Comparison of ENCODE assay signal across 22 cellular contexts in genomic region chr7:2117681-2118045, GRCh38.
DNase-seq lines count a peak whose midpoint lies in the region; TF ChIP-seq lines count a peak whose summit lies in the region.
"Had no signal": no experiment of that assay in that cellular context is flagged by ENCODE, and none has a peak within 500 bp of the region (broad histone marks: within the 10 kb centered on the region; RNA-seq: fewer than 3 reads in every experiment).

No MANE protein-coding gene starts in this region.

- H3K4me3 ChIP-seq in CD8-positive, alpha-beta memory T cell (ENCODE audit: low read length): no peak overlapping the region
- H3K4me3 ChIP-seq in sigmoid colon (no peak overlapping the region), Peyer's patch (no peak overlapping the region)
- H3K4me3 ChIP-seq: body of pancreas, colonic mucosa, pancreas, vagina had no signal

- H3K36me3 ChIP-seq in CD8-positive, alpha-beta memory T cell (ENCODE audit: insufficient read depth, low read length): no peaks in the 10 kb centered on the region
- H3K36me3 ChIP-seq in sigmoid colon (no peaks in the 10 kb centered on the region), Peyer's patch (no peaks in the 10 kb centered on the region)
- H3K36me3 ChIP-seq: colonic mucosa, pancreas, vagina had no signal

- 90 to 93% methylated on average over 3 of the region's 3 CpGs for WGBS in sigmoid colon, 2 donors

- POLR2A ChIA-PET in CD8-positive, alpha-beta memory T cell (lab: Charles Lee): no interaction called here
- POLR2A ChIA-PET in RWPE1 (lab: Yijun Ruan, JAX; ENCODE audit: low non-redundant PET): no interaction called here

- DNase-seq in CD8-positive, alpha-beta memory T cell: no peak
- DNase-seq in RWPE1 (ENCODE audit: low spot score): no peak
- DNase-seq in endothelial cell (ENCODE audit: low spot score): no peak
- DNase-seq in sigmoid colon: no peak
- no peak for DNase-seq in midbrain (lab: John Stamatoyannopoulos, UW)
- no peak for DNase-seq in stimulated activated naive CD4-positive, alpha-beta T cell treated with Interleukin-2 at 50 U/mL for 16 hours (lab: John Stamatoyannopoulos, UW)
- no peak for DNase-seq in Peyer's patch
- DNase-seq: activated CD4-positive, alpha-beta T cell treated with anti-CD3 and anti-CD28 coated beads, Interleukin-2, amount 10 ng/mL, durations not matched to agents 7 days and 5 days; activated naive CD8-positive, alpha-beta T cell treated with anti-CD3 and anti-CD28 coated beads for 36 hours; Caco-2; colonic mucosa; kidney; NCI-H2171 treated with DMSO at 0.1 percent for 48 hours; NCI-H748 treated with DMSO at 0.1 percent for 48 hours; OCI-M1; pancreas; SHP77 treated with DMSO at 0.1 percent for 48 hours; stimulated activated CD4-positive, alpha-beta T cell treated with anti-CD3 and anti-CD28 coated beads, Interleukin-15, amount 100 ng/mL, for 24 hours; T-helper 2 cell had no signal

- H3K27ac ChIP-seq in CD8-positive, alpha-beta memory T cell (ENCODE audit: low read depth, low read length): no peak overlapping the region
- H3K27ac ChIP-seq in RWPE1: peak overlapping the region; percentile 65
- H3K27ac ChIP-seq in sigmoid colon: peak overlapping the region in 3 of 4 donors; percentile 59 to 71 (median 67)
- no peak overlapping the region for H3K27ac ChIP-seq in Peyer's patch
- H3K27ac ChIP-seq: body of pancreas, colonic mucosa, pancreas, vagina had no signal

- H3K9me3 ChIP-seq in CD8-positive, alpha-beta memory T cell (ENCODE audit: low read length): no peaks in the 10 kb centered on the region
- H3K9me3 ChIP-seq in sigmoid colon: no peaks in the 10 kb centered on the region
- no peaks in the 10 kb centered on the region for H3K9me3 ChIP-seq in Peyer's patch
- H3K9me3 ChIP-seq: body of pancreas, Caco-2, colonic mucosa, pancreas, vagina had no signal

- peaks cover 0 to 3% (median 0%) of the 10 kb centered on the region in 3 donors for H3K36me3 Mint-ChIP-seq in CD8-positive, alpha-beta memory T cell
- peaks cover 8% of the 10 kb centered on the region for H3K36me3 Mint-ChIP-seq in endothelial cell (ENCODE audit: low read depth, unreplicated experiment)

- TF ChIP-seq CTCF in RWPE1 (conservative IDR thresholded peaks at IDR 0.05; ENCODE audit: low read depth) (no peak), endothelial cell (IDR thresholded peaks at IDR 0.05; ENCODE audit: unreplicated experiment) (no peak), sigmoid colon (IDR thresholded peaks at IDR 0.05) (no peak), Peyer's patch (IDR thresholded peaks at IDR 0.05) (no peak)

- peak overlapping the region in 6 of 8 donors; percentile 23 to 88 (median 64) for H3K27ac Mint-ChIP-seq in CD8-positive, alpha-beta memory T cell
- no peak overlapping the region for H3K27ac Mint-ChIP-seq in endothelial cell (ENCODE audit: unreplicated experiment)
- H3K27ac Mint-ChIP-seq: activated CD4-positive, alpha-beta T cell treated with anti-CD3 and anti-CD28 coated beads, Interleukin-2, amount 10 ng/mL, durations not matched to agents 7 days and 5 days; activated naive CD8-positive, alpha-beta T cell treated with anti-CD3 and anti-CD28 coated beads for 36 hours; activated T-helper 2 cell treated with anti-CD3 and anti-CD28 coated beads, Interferon-gamma antibody, Interleukin-2, Interleukin-4, amounts not matched to agents 10 μg/mL and 5 μg/mL and 100 μg/mL, durations not matched to agents 14 hours and 24 hours and 36 hours had no signal

- no peaks in the 10 kb centered on the region for H3K27me3 ChIP-seq in CD8-positive, alpha-beta memory T cell (ENCODE audit: insufficient read depth, low read length, poor library complexity, severe bottlenecking)
- no peaks in the 10 kb centered on the region for H3K27me3 ChIP-seq in sigmoid colon
- no peaks in the 10 kb centered on the region for H3K27me3 ChIP-seq in Peyer's patch
- H3K27me3 ChIP-seq: body of pancreas, colonic mucosa, pancreas, vagina had no signal

- peaks cover 27 to 45% (median 27%) of the 10 kb centered on the region in 3 donors for H3K4me1 Mint-ChIP-seq in CD8-positive, alpha-beta memory T cell
- peaks cover 13% of the 10 kb centered on the region for H3K4me1 Mint-ChIP-seq in endothelial cell (ENCODE audit: unreplicated experiment)

- H3K9me3 Mint-ChIP-seq in CD8-positive, alpha-beta memory T cell: no peaks in the 10 kb centered on the region
- no peaks in the 10 kb centered on the region for H3K9me3 Mint-ChIP-seq in endothelial cell (ENCODE audit: unreplicated experiment)
- H3K9me3 Mint-ChIP-seq: activated CD4-positive, alpha-beta T cell treated with anti-CD3 and anti-CD28 coated beads, Interleukin-2, amount 10 ng/mL, durations not matched to agents 7 days and 5 days; activated T-helper 2 cell treated with anti-CD3 and anti-CD28 coated beads, Interferon-gamma antibody, Interleukin-2, Interleukin-4, amounts not matched to agents 10 μg/mL and 5 μg/mL and 100 μg/mL, durations not matched to agents 14 hours and 24 hours and 36 hours had no signal

- CTCF ChIA-PET in CD8-positive, alpha-beta memory T cell (lab: Charles Lee): no interaction called here
- CTCF ChIA-PET in RWPE1 (lab: Yijun Ruan, JAX): interaction anchor here (0.6 kb wide), 1 partner anchor 34 kb away, joined by 4 read pairs; no protein-coding TSS in a partner anchor

- intact Hi-C loops in sigmoid colon (cut with DNase I): loop anchor here (2.0 kb wide), 1 partner anchor 39 kb away; no protein-coding TSS in a partner anchor

- peaks cover 24% of the 10 kb centered on the region for H3K4me1 ChIP-seq in CD8-positive, alpha-beta memory T cell (ENCODE audit: insufficient read depth, low read length)
- H3K4me1 ChIP-seq in sigmoid colon (peaks cover 0 to 31% (median 30%) of the 10 kb centered on the region in 4 donors), Peyer's patch (peaks cover 0 to 14% (median 0%) of the 10 kb centered on the region in 4 donors)
- H3K4me1 ChIP-seq: body of pancreas, Caco-2, colonic mucosa, pancreas had no signal

- no peak for TF ChIP-seq POLR2A in sigmoid colon (IDR thresholded peaks at IDR 0.05)
- TF ChIP-seq POLR2A in Peyer's patch (IDR thresholded peaks at IDR 0.05): no peak

- TF ChIP-seq EP300 in sigmoid colon (IDR thresholded peaks at IDR 0.05): no peak

- peaks cover 0 to 2% of the 10 kb centered on the region in 2 donors for H3K27me3 Mint-ChIP-seq in CD8-positive, alpha-beta memory T cell
- H3K27me3 Mint-ChIP-seq in endothelial cell (ENCODE audit: unreplicated experiment): peaks cover 19% of the 10 kb centered on the region
- H3K27me3 Mint-ChIP-seq: activated CD4-positive, alpha-beta T cell treated with anti-CD3 and anti-CD28 coated beads, Interleukin-2, amount 10 ng/mL, durations not matched to agents 7 days and 5 days; activated naive CD8-positive, alpha-beta T cell treated with anti-CD3 and anti-CD28 coated beads for 36 hours had no signal

- peak overlapping the region in 1 of 7 donors; percentile 12 for H3K4me3 Mint-ChIP-seq in CD8-positive, alpha-beta memory T cell
- H3K4me3 Mint-ChIP-seq in endothelial cell (ENCODE audit: unreplicated experiment): peak overlapping the region; percentile 31
- H3K4me3 Mint-ChIP-seq: activated CD4-positive, alpha-beta T cell treated with anti-CD3 and anti-CD28 coated beads, Interleukin-2, amount 10 ng/mL, durations not matched to agents 7 days and 5 days; activated naive CD8-positive, alpha-beta T cell treated with anti-CD3 and anti-CD28 coated beads for 36 hours had no signal

Comparison
In these comparisons a context has a peak if more than half of its experiments do, and no peak if none do; other contexts are left out.
1. H3K27ac ChIP-seq: peak in RWPE1 (single experiment) and sigmoid colon (3 of 4); none in CD8-positive, alpha-beta memory T cell (single experiment) and Peyer's patch (0 of 4).